In genomic region chr6:27133281-27134227, GRCh38 we compare ENCODE assay signal across 1 cellular context.
A peak's percentile ranks its signal among the peaks of the same experiment; 100 is the strongest.
TF ChIP-seq lines count a peak whose summit lies in the region.

No MANE protein-coding gene starts in this region.

TF ChIP-seq in K562, 482 proteins besides CTCF, POLR2A, EP300 and RAD21 (continued from another document and continues in another):
- TF ChIP-seq FOXP4 (CRISPR knock-in tag; IDR thresholded peaks at IDR 0.05; ENCODE audit: borderline replicate concordance), result peak; percentile 86
- peak; percentile 64; the same call in 1 of the 2 replicates for TF ChIP-seq ZNF780A (CRISPR knock-in tag; IDR thresholded peaks at IDR 0.05)
- TF ChIP-seq NFATC3 (IDR thresholded peaks at IDR 0.05), result no peak
- TF ChIP-seq ELF1 (tag; IDR thresholded peaks at IDR 0.05), result no peak
- TF ChIP-seq ZNF274 (IDR thresholded peaks at IDR 0.05; ENCODE audit: borderline replicate concordance, low read depth, low read length), result peak; percentile 54
- TF ChIP-seq EGR1 (conservative IDR thresholded peaks at IDR 0.05), result no peak; the same call in 1 of the 2 replicates
- TF ChIP-seq COPS2 (conservative IDR thresholded peaks at IDR 0.05), result no peak
- TF ChIP-seq MYC (IDR thresholded peaks at IDR 0.05; ENCODE audit: low read depth, low read length), result 0 out of 2 replicates have a peak, but pooled peaks have one; percentile 40
- peak; percentile 93 for TF ChIP-seq MYC (CRISPR knock-in tag; IDR thresholded peaks at IDR 0.05; ENCODE audit: borderline replicate concordance, low read depth)
- no peak for TF ChIP-seq MIER1 (IDR thresholded peaks at IDR 0.05; ENCODE audit: low read depth)
- no peak for TF ChIP-seq CC2D1A (IDR thresholded peaks at IDR 0.05)
- peak; percentile 39 for TF ChIP-seq TEAD4 (IDR thresholded peaks at IDR 0.05; ENCODE audit: low read length)
- no peak for TF ChIP-seq TEAD4 (CRISPR knock-in tag; IDR thresholded peaks at IDR 0.05; ENCODE audit: borderline replicate concordance)
- TF ChIP-seq MXD1 (CRISPR knock-in tag; IDR thresholded peaks at IDR 0.05; ENCODE audit: borderline replicate concordance, poor library complexity, severe bottlenecking), result peak; percentile 61
- TF ChIP-seq CHD7 (IDR thresholded peaks at IDR 0.05; ENCODE audit: low read depth, low read length), result peak; percentile 82
- TF ChIP-seq STAT5B (CRISPR knock-in tag; IDR thresholded peaks at IDR 0.05), result no peak
- TF ChIP-seq ZBTB26 (CRISPR knock-in tag; IDR thresholded peaks at IDR 0.05), result peak; percentile 99
- TF ChIP-seq ZNF121 (CRISPR knock-in tag; conservative IDR thresholded peaks at IDR 0.05), result 0 out of 2 replicates have a peak, but pooled peaks have one; percentile 21
- TF ChIP-seq THRB (CRISPR knock-in tag; conservative IDR thresholded peaks at IDR 0.05), result peak; percentile 98
- peak; percentile 79 for TF ChIP-seq BHLHE40 (IDR thresholded peaks at IDR 0.05; ENCODE audit: low read length)
- no peak for TF ChIP-seq ARID3B (CRISPR knock-in tag; IDR thresholded peaks at IDR 0.05; ENCODE audit: borderline replicate concordance)
- TF ChIP-seq KAT2B (IDR thresholded peaks at IDR 0.05; ENCODE audit: low read depth, low read length), result no peak
- TF ChIP-seq ADNP (tag; IDR thresholded peaks at IDR 0.05), result no peak
- TF ChIP-seq TAF9B (IDR thresholded peaks at IDR 0.05; ENCODE audit: partially characterized antibody), result no peak
- TF ChIP-seq MEIS2 (IDR thresholded peaks at IDR 0.05; ENCODE audit: partially characterized antibody), result peak; percentile 53
- TF ChIP-seq MITF (IDR thresholded peaks at IDR 0.05), result no peak
- TF ChIP-seq ZBTB7A (IDR thresholded peaks at IDR 0.05; ENCODE audit: borderline replicate concordance, control insufficient read depth, low read depth, low read length), result no peak
- peak; percentile 72; the same call in 1 of the 2 replicates for TF ChIP-seq RUNX1 (IDR thresholded peaks at IDR 0.05; ENCODE audit: low read depth)
- no peak for TF ChIP-seq NCOA1 (IDR thresholded peaks at IDR 0.05; ENCODE audit: low read depth)
- peak; percentile 98 for TF ChIP-seq PRPF4 (IDR thresholded peaks at IDR 0.05; ENCODE audit: insufficient read depth, low read depth, low read length, poor library complexity, severe bottlenecking)
- TF ChIP-seq PBX2 (CRISPR knock-in tag; IDR thresholded peaks at IDR 0.05; ENCODE audit: low read depth), result no peak
- no peak; the same call in none of the 2 replicates for TF ChIP-seq PBX2 (tag; conservative IDR thresholded peaks at IDR 0.05; ENCODE audit: low read depth)
- TF ChIP-seq HES1 (IDR thresholded peaks at IDR 0.05; ENCODE audit: low read depth), result no peak
- peak; percentile 72; the same call in 1 of the 2 replicates for TF ChIP-seq ZNF347 (CRISPR knock-in tag; IDR thresholded peaks at IDR 0.05; ENCODE audit: low read depth)
- peak; percentile 12; the same call in 1 of the 2 replicates for TF ChIP-seq MEF2D (tag; conservative IDR thresholded peaks at IDR 0.05; ENCODE audit: low read depth)
